In the genomic region with DNA sequence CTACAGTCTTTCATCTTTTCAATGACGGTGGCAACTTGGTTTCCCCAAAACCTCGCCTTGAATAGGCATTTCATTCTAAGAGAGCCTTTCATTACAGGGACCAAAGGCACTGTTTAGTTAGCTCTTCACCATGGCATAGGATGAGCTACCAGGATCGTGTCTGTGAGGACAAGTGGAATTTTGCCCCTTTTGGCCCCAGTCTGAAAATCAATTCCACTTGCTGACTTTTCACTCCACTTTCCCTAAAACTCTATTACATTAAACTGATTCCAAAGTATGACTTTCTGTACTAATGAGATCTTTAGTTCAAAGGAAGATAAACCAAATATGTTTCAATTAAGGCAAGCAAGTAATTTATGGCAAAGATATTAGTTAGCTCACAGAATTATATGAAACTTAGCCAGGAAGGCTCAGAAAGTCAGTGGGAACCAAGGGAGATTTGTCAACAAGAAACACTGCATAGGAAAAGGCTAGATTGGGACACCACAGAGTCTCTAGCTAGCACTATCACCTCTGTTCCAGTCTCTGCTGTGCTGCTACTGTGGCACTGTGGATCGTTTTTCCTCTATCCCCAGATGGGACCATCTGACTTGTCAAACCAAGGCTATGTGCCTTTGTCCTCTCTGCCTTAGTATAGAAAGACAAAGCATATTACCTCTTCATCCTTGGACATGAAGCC, we compare ENCODE assay signal across 23 cellular contexts.
"Had no signal": no experiment of that assay in that cellular context is flagged by ENCODE, and none has a peak within 500 bp of the region (broad histone marks: within the 10 kb centered on the region; RNA-seq: fewer than 3 reads in every experiment).

No MANE protein-coding gene starts in this region.

- H3K4me3 Mint-ChIP-seq: dendritic cell treated with granulocyte-macrophage colony-stimulating factor and Interleukin-4, amounts not matched to agents 40 ng/mL and 50 ng/mL, for 4 days; naive thymus-derived CD8-positive, alpha-beta T cell; nephron progenitor cell; stimulated activated effector memory CD8-positive, alpha-beta T cell treated with anti-CD3 and anti-CD28 coated beads, Interleukin-12 subunit alpha, Interleukin-12 subunit beta, amount 100 ng/mL, for 72 hours had no signal

- H3K9me3 Mint-ChIP-seq: dendritic cell treated with granulocyte-macrophage colony-stimulating factor and Interleukin-4, amounts not matched to agents 40 ng/mL and 50 ng/mL, for 4 days; naive thymus-derived CD8-positive, alpha-beta T cell; nephron progenitor cell had no signal

- H3K4me1 ChIP-seq: colonic mucosa, left lung, lower lobe of right lung, prostate gland, stomach, thyroid gland had no signal

- H3K27ac ChIP-seq: colonic mucosa, esophagus squamous epithelium, left lung, lower lobe of right lung, prostate gland, skin epidermis, stomach, thyroid gland had no signal

- H3K4me1 Mint-ChIP-seq: naive thymus-derived CD8-positive, alpha-beta T cell; stimulated activated effector memory CD8-positive, alpha-beta T cell treated with anti-CD3 and anti-CD28 coated beads, Interleukin-12 subunit alpha, Interleukin-12 subunit beta, amount 100 ng/mL, for 72 hours had no signal

- DNase-seq: central memory CD4-positive, alpha-beta T cell; colonic mucosa; effector CD8-positive, alpha-beta T cell; erythroblast; esophagus squamous epithelium; foreskin melanocyte; kidney; left lung; lower lobe of right lung; naive thymus-derived CD8-positive, alpha-beta T cell; nephron progenitor cell; nucleus accumbens; right cardiac atrium; stimulated activated CD4-positive, alpha-beta T cell treated with anti-CD3 and anti-CD28 coated beads, Interleukin-1b, Interleukin-23, amount 100 ng/mL, for 48 hours; stimulated activated CD4-positive, alpha-beta T cell treated with anti-CD3 and anti-CD28 coated beads, Interleukin-4, amount 100 ng/mL, for 1 hour; stimulated activated naive CD4-positive, alpha-beta T cell treated with Interleukin-2 at 50 U/mL for 16 hours; stomach; thyroid gland; trophoblast cell had no signal

- H3K4me3 ChIP-seq: colonic mucosa, esophagus squamous epithelium, left lung, lower lobe of right lung, prostate gland, skin epidermis, stomach, thyroid gland had no signal

- H3K27me3 ChIP-seq: colonic mucosa, esophagus squamous epithelium, left lung, stomach, thyroid gland had no signal

- ATAC-seq: left lung; lower lobe of right lung; naive thymus-derived CD8-positive, alpha-beta T cell; right cardiac atrium; stimulated activated effector memory CD8-positive, alpha-beta T cell treated with anti-CD3 and anti-CD28 coated beads, Interleukin-12 subunit alpha, Interleukin-12 subunit beta, amount 100 ng/mL, for 72 hours had no signal

- H3K9me3 ChIP-seq: colonic mucosa, esophagus squamous epithelium, left lung, lower lobe of right lung, prostate gland, stomach, thyroid gland had no signal

- H3K36me3 Mint-ChIP-seq: naive thymus-derived CD8-positive, alpha-beta T cell; stimulated activated effector memory CD8-positive, alpha-beta T cell treated with anti-CD3 and anti-CD28 coated beads, Interleukin-12 subunit alpha, Interleukin-12 subunit beta, amount 100 ng/mL, for 72 hours had no signal

- H3K36me3 ChIP-seq: colonic mucosa, esophagus squamous epithelium, left lung, lower lobe of right lung, prostate gland, stomach, thyroid gland had no signal

- H3K27ac Mint-ChIP-seq: dendritic cell treated with granulocyte-macrophage colony-stimulating factor and Interleukin-4, amounts not matched to agents 40 ng/mL and 50 ng/mL, for 4 days; naive thymus-derived CD8-positive, alpha-beta T cell; nephron progenitor cell; stimulated activated effector memory CD8-positive, alpha-beta T cell treated with anti-CD3 and anti-CD28 coated beads, Interleukin-12 subunit alpha, Interleukin-12 subunit beta, amount 100 ng/mL, for 72 hours had no signal
